ENCODE assay signal across 10 cellular contexts in genomic region chr5:122498163-122498562, GRCh38.
DNase-seq lines count a peak whose midpoint lies in the region; ATAC-seq and TF ChIP-seq lines count a peak whose summit lies in the region.
"Had no signal": no experiment of that assay in that cellular context is flagged by ENCODE, and none has a peak within 500 bp of the region (broad histone marks: within the 10 kb centered on the region; RNA-seq: fewer than 3 reads in every experiment).

No MANE protein-coding gene starts in this region.

- no peaks in the 10 kb centered on the region for H3K36me3 Mint-ChIP-seq in activated CD4-positive, alpha-beta T cell treated with anti-CD3 and anti-CD28 coated beads, Interleukin-2, amount 10 ng/mL, durations not matched to agents 7 days and 5 days (ENCODE audit: low read depth)

- POLR2A ChIA-PET in PC-3 (lab: Charles Lee; ENCODE audit: unreplicated experiment), result no interaction called here
- POLR2A ChIA-PET in activated CD4-positive, alpha-beta T cell treated with anti-CD3 and anti-CD28 coated beads, Interleukin-2, amount 10 ng/mL, durations not matched to agents 7 days and 5 days (lab: Charles Lee), result no interaction called here

- CTCF ChIA-PET in PC-3 (lab: Charles Lee), result no interaction called here
- CTCF ChIA-PET in activated CD4-positive, alpha-beta T cell treated with anti-CD3 and anti-CD28 coated beads, Interleukin-2, amount 10 ng/mL, durations not matched to agents 7 days and 5 days (lab: Charles Lee), result no interaction called here

- no peak overlapping the region for H4K8ac ChIP-seq in trophoblast cell (ENCODE audit: low read depth, low read length)

- TF ChIP-seq CTCF in PC-3 (conservative IDR thresholded peaks at IDR 0.05; ENCODE audit: low read depth, low read length), result peak; percentile 43; the same call in 1 of the 2 replicates
- TF ChIP-seq CTCF in fibroblast of villous mesenchyme (IDR thresholded peaks at IDR 0.05; ENCODE audit: insufficient read depth, low read depth, low read length), result peak; percentile 44

- ATAC-seq in PC-3 (no peak), HG03342 (IDR thresholded peaks at IDR 0.05; ENCODE audit: unreplicated experiment) (no peak)
- ATAC-seq: effector memory CD8-positive, alpha-beta T cell; Right ventricle myocardium inferior had no signal

- no peaks in the 10 kb centered on the region for H4K20me1 ChIP-seq in PC-3 (ENCODE audit: low read length)

- no peaks in the 10 kb centered on the region for H3K4me1 ChIP-seq in PC-3 (ENCODE audit: insufficient read depth, low read length)
- no peaks in the 10 kb centered on the region for H3K4me1 ChIP-seq in trophoblast cell (ENCODE audit: control insufficient read depth in 1 of 2, insufficient read depth in 2 of 2, low read length in 2 of 2)

- H3K27ac Mint-ChIP-seq in activated CD4-positive, alpha-beta T cell treated with anti-CD3 and anti-CD28 coated beads, Interleukin-2, amount 10 ng/mL, durations not matched to agents 7 days and 5 days, result no peak overlapping the region
- H3K27ac Mint-ChIP-seq: effector memory CD8-positive, alpha-beta T cell had no signal

- no peak overlapping the region for H3K18ac ChIP-seq in trophoblast cell (ENCODE audit: low read length)

- no peak overlapping the region for H2BK120ac ChIP-seq in trophoblast cell (ENCODE audit: insufficient read depth, low read length, poor library complexity)

- H3K9me2 ChIP-seq in PC-3 (replicated peaks; ENCODE audit: low read length), result no peaks in the 10 kb centered on the region

- no peak overlapping the region for H3K14ac ChIP-seq in trophoblast cell (ENCODE audit: low read length)

- H3K27me3 ChIP-seq in PC-3 (ENCODE audit: low read length), result no peaks in the 10 kb centered on the region
- no peaks in the 10 kb centered on the region for H3K27me3 ChIP-seq in trophoblast cell (ENCODE audit: insufficient read depth, low read length)

- BruUV-seq in PC-3 (replicated peaks; lab: Mats Ljungman, UMichigan), result no TSS peak

- H3K4ac ChIP-seq in trophoblast cell (ENCODE audit: low read depth, low read length), result no peak overlapping the region

- H3K4me3 Mint-ChIP-seq in activated CD4-positive, alpha-beta T cell treated with anti-CD3 and anti-CD28 coated beads, Interleukin-2, amount 10 ng/mL, durations not matched to agents 7 days and 5 days, result no peak overlapping the region
- H3K4me3 Mint-ChIP-seq: effector memory CD8-positive, alpha-beta T cell had no signal

- peak; percentile 25 for DNase-seq in NCI-H1105 treated with DMSO at 0.1 percent for 48 hours (lab: John Stamatoyannopoulos, UW)
- no peak for DNase-seq in NCI-H1105 (lab: John Stamatoyannopoulos, UW)
- DNase-seq in PC-3, result no peak
- peak; percentile 27 for DNase-seq in fibroblast of villous mesenchyme (ENCODE audit: low read depth)
- DNase-seq in trophoblast cell, result peak; percentile 30 to 72
- DNase-seq in ACHN, result no peak
- DNase-seq in activated CD4-positive, alpha-beta T cell treated with anti-CD3 and anti-CD28 coated beads, Interleukin-2, amount 10 ng/mL, durations not matched to agents 7 days and 5 days, result no peak
- DNase-seq: effector memory CD8-positive, alpha-beta T cell had no signal

- H3K79me2 ChIP-seq in PC-3 (ENCODE audit: low read length) (no peaks in the 10 kb centered on the region), trophoblast cell (ENCODE audit: control insufficient read depth, insufficient read depth, low read length, poor library complexity) (no peaks in the 10 kb centered on the region)

- no CpG with 5 or more reads among the region's 2 CpGs for WGBS in trophoblast cell (ENCODE audit: extremely low coverage, insufficient coverage, insufficient read length)

- no peak overlapping the region for H3K4me2 ChIP-seq in PC-3 (ENCODE audit: low read length)
- no peak overlapping the region for H3K4me2 ChIP-seq in trophoblast cell (ENCODE audit: low read length)

- H3K27me3 Mint-ChIP-seq in activated CD4-positive, alpha-beta T cell treated with anti-CD3 and anti-CD28 coated beads, Interleukin-2, amount 10 ng/mL, durations not matched to agents 7 days and 5 days, result no peaks in the 10 kb centered on the region

- in situ Hi-C loops in ACHN (cut with HindIII; ENCODE audit: low pct_ligation_motif_present, low pct_unique_long_range_greater_than_20kb, low sequenced_read_pairs), result no loop called here

- no peak overlapping the region for H2AK5ac ChIP-seq in trophoblast cell (ENCODE audit: low read length)

- H3K27ac ChIP-seq in PC-3 (ENCODE audit: low read length) (no peak overlapping the region), trophoblast cell (ENCODE audit: low read depth, low read length) (no peak overlapping the region)

- no peaks in the 10 kb centered on the region for H3F3A ChIP-seq in PC-3 (ENCODE audit: low read length, unreplicated experiment)

- H3K9me3 ChIP-seq in PC-3 (ENCODE audit: low read length) (no peaks in the 10 kb centered on the region), trophoblast cell (ENCODE audit: insufficient read depth, low read depth, low read length) (no peaks in the 10 kb centered on the region)

- H2AFZ ChIP-seq in PC-3 (ENCODE audit: low read length) (no peak overlapping the region), trophoblast cell (ENCODE audit: insufficient read depth, low read length, poor library complexity) (no peak overlapping the region)

- H3K23ac ChIP-seq in trophoblast cell (ENCODE audit: low read length), result no peak overlapping the region

- no peaks in the 10 kb centered on the region for H3K4me1 Mint-ChIP-seq in activated CD4-positive, alpha-beta T cell treated with anti-CD3 and anti-CD28 coated beads, Interleukin-2, amount 10 ng/mL, durations not matched to agents 7 days and 5 days

- H3K9me3 Mint-ChIP-seq in activated CD4-positive, alpha-beta T cell treated with anti-CD3 and anti-CD28 coated beads, Interleukin-2, amount 10 ng/mL, durations not matched to agents 7 days and 5 days, result no peaks in the 10 kb centered on the region

- H3K79me1 ChIP-seq in trophoblast cell (ENCODE audit: low read length), result no peaks in the 10 kb centered on the region

- no peak overlapping the region for H2BK12ac ChIP-seq in trophoblast cell (ENCODE audit: low read length)

- no peaks in the 10 kb centered on the region for H3K36me3 ChIP-seq in PC-3 (ENCODE audit: low read depth, low read length)
- H3K36me3 ChIP-seq in trophoblast cell (ENCODE audit: control insufficient read depth in 1 of 2, insufficient read depth in 2 of 2, low read length in 2 of 2), result no peaks in the 10 kb centered on the region

- H4K12ac ChIP-seq in trophoblast cell (ENCODE audit: low read depth, low read length), result no peak overlapping the region

- intact Hi-C loops in PC-3 (cut with micrococcal nuclease), result loop anchor here (10.0 kb wide), 1 partner anchor 303 kb away; no protein-coding TSS in a partner anchor

- H3K4me3 ChIP-seq in PC-3 (ENCODE audit: low read length) (no peak overlapping the region), fibroblast of villous mesenchyme (ENCODE audit: low read depth, low read length) (no peak overlapping the region), trophoblast cell (ENCODE audit: low read depth, low read length) (no peak overlapping the region)

- H2BK5ac ChIP-seq in trophoblast cell (ENCODE audit: low read depth, low read length, poor library complexity), result no peak overlapping the region

- no peak overlapping the region for H3K9ac ChIP-seq in PC-3 (ENCODE audit: low read length)
- H3K9ac ChIP-seq in trophoblast cell (ENCODE audit: low read length), result no peak overlapping the region

- no peak overlapping the region for H4K91ac ChIP-seq in trophoblast cell (ENCODE audit: low read depth, low read length)

Comparison
In these comparisons a context has a peak if more than half of its experiments do, and no peak if none do; other contexts are left out.
1. DNase-seq: peak in NCI-H1105 treated with DMSO at 0.1 percent for 48 hours (single experiment), fibroblast of villous mesenchyme (single experiment) and trophoblast cell (2 of 2); none in NCI-H1105 (single experiment), PC-3 (single experiment), ACHN (single experiment) and activated CD4-positive, alpha-beta T cell treated with anti-CD3 and anti-CD28 coated beads, Interleukin-2, amount 10 ng/mL, durations not matched to agents 7 days and 5 days (single experiment).